In the genomic region with DNA sequence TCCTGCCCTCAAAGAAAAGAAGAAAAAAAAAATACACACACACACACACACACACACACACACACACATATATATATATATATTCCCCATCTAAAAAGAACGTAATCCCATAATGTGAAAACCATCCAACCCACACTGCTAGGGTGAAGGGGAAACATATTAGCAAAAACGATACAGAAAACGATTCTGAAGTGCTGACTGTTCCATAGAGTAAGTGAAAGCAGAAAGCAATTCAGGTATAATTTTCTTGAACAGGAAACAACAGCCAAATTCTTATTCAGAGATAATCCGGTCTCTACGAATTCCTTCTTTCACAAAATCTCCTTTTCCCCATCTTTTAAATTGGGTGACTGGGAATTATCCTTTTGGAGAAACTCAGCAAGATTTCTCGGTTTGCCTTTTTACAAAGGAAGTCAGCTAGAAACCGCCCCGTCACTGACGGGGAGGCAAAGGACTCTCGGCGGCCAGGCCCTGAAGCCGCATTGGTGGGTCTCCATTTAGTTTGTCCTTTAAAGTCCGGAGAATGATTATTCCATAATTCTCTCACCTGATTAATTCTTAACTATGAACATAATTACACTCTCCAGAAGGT, we compare ENCODE assay signal across 11 cellular contexts.
A peak's percentile ranks its signal among the peaks of the same experiment; 100 is the strongest.
DNase-seq lines count a peak whose midpoint lies in the region; ATAC-seq and TF ChIP-seq lines count a peak whose summit lies in the region.
"Had no signal": no experiment of that assay in that cellular context is flagged by ENCODE, and none has a peak within 500 bp of the region (broad histone marks: within the 10 kb centered on the region; RNA-seq: fewer than 3 reads in every experiment).

No MANE protein-coding gene starts in this region.

- peak overlapping the region; percentile 78 for H3K4me3 Mint-ChIP-seq in progenitor cell of endocrine pancreas (ENCODE audit: low read depth)
- H3K4me3 Mint-ChIP-seq: B cell had no signal

- ATAC-seq in HG03432 (IDR thresholded peaks at IDR 0.05; ENCODE audit: unreplicated experiment), result no peak
- ATAC-seq in HG03378 (IDR thresholded peaks at IDR 0.05; ENCODE audit: unreplicated experiment), result no peak
- ATAC-seq in HG03571 (IDR thresholded peaks at IDR 0.05; ENCODE audit: unreplicated experiment), result no peak

- DNase-seq in GM03348 (ENCODE audit: low spot score) (peak; percentile 25), astrocyte of the hippocampus (ENCODE audit: low read depth, low spot score) (peak; percentile 50), hepatocyte (ENCODE audit: low spot score) (peak; percentile 6), progenitor cell of endocrine pancreas (ENCODE audit: low spot score, unreplicated experiment) (no peak), occipital lobe (lab: John Stamatoyannopoulos, UW) (no peak)
- DNase-seq: stimulated activated CD4-positive, alpha-beta T cell treated with anti-CD3 and anti-CD28 coated beads, Interleukin-4, amount 100 ng/mL, for 24 hours had no signal

- TF ChIP-seq CTCF in hepatocyte (IDR thresholded peaks at IDR 0.05; ENCODE audit: poor library complexity) (no peak), progenitor cell of endocrine pancreas (IDR thresholded peaks at IDR 0.05; ENCODE audit: unreplicated experiment) (no peak)

- H3K27ac ChIP-seq in hepatocyte, result no peak overlapping the region
- H3K27ac ChIP-seq: SJSA1 had no signal

- H3K9me2 ChIP-seq in hepatocyte (replicated peaks; ENCODE audit: insufficient read depth), result no peaks in the 10 kb centered on the region

- 30% methylated on average over 13 of the region's 13 CpGs for WGBS in hepatocyte (ENCODE audit: low lambda C conversion rate, missing lambda C conversion rate)

- H3K36me3 Mint-ChIP-seq in progenitor cell of endocrine pancreas (ENCODE audit: insufficient read depth), result no peaks in the 10 kb centered on the region

- peaks cover 33% of the 10 kb centered on the region for H3K27me3 ChIP-seq in hepatocyte
- H3K27me3 ChIP-seq: SJSA1 had no signal

- peak overlapping the region; percentile 90 for H3K4me2 ChIP-seq in hepatocyte

- H3K4me3 ChIP-seq in hepatocyte, result peak overlapping the region; percentile 50
- H3K4me3 ChIP-seq: SJSA1 had no signal

- no peaks in the 10 kb centered on the region for H3K9me3 Mint-ChIP-seq in progenitor cell of endocrine pancreas (ENCODE audit: low read depth)

- no peaks in the 10 kb centered on the region for H3K36me3 ChIP-seq in hepatocyte (replicated peaks; ENCODE audit: insufficient read depth, low read depth)
- H3K36me3 ChIP-seq: SJSA1 had no signal

- H3K4me1 ChIP-seq in hepatocyte (ENCODE audit: insufficient read depth), result peaks cover 4% of the 10 kb centered on the region
- H3K4me1 ChIP-seq: SJSA1 had no signal

- H3K27me3 Mint-ChIP-seq in progenitor cell of endocrine pancreas, result peaks cover 58% of the 10 kb centered on the region

- peaks cover 2% of the 10 kb centered on the region for H3K4me1 Mint-ChIP-seq in progenitor cell of endocrine pancreas (ENCODE audit: low read depth)
- H3K4me1 Mint-ChIP-seq: B cell had no signal

- peak overlapping the region; percentile 67 for H3K27ac Mint-ChIP-seq in progenitor cell of endocrine pancreas
- H3K27ac Mint-ChIP-seq: B cell had no signal

- H3K79me2 ChIP-seq in hepatocyte, result no peaks in the 10 kb centered on the region

- peak overlapping the region; percentile 83 for H2AFZ ChIP-seq in hepatocyte

- no peaks in the 10 kb centered on the region for H3K9me3 ChIP-seq in hepatocyte (ENCODE audit: low read depth)
- H3K9me3 ChIP-seq: SJSA1 had no signal

- no peaks in the 10 kb centered on the region for H4K20me1 ChIP-seq in hepatocyte (ENCODE audit: insufficient read depth, poor library complexity, severe bottlenecking)

Comparison
In these comparisons a context has a peak if more than half of its experiments do, and no peak if none do; other contexts are left out.
1. DNase-seq: peak in GM03348 (single experiment), astrocyte of the hippocampus (single experiment) and hepatocyte (single experiment); none in progenitor cell of endocrine pancreas (single experiment) and occipital lobe (single experiment).